In the genomic region with DNA sequence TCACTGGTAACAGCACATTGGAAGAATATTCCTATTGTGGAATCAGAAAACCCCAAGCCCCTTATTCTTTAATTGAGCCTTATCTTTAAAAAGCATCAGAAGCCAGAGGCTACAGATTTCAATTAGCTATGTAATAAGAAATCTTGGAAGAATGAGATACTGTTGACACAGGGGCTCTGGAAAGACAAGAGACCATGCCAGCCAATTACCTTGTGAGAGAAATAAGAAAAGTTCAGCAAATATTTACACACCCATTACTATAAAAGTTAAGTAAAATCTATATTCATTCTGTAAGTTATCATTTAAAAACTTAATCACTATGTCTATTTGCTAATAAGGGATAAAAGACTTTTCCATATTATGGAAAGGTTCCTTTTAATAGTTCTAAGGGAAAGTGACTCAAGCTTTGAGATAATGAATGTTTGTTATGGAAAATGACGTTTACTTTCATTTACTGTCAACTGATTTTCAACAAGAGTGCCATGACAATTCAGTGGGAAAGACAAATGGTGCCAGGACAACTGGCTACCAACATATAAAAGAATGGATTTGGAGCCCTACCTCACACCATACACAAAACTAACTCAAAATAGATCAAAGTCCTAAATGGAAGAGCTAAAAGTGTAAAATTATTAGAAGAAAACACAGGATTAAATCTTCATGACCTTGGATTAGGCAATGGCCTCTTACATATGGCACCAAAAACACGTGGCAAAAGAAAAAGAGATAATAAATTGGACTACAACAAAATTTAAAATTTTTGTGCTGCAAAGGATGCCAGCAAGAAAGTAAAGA, we compare ENCODE assay signal across 24 cellular contexts.
"Had no signal": no experiment of that assay in that cellular context is flagged by ENCODE, and none has a peak within 500 bp of the region (broad histone marks: within the 10 kb centered on the region; RNA-seq: fewer than 3 reads in every experiment).

No MANE protein-coding gene starts in this region.

- DNase-seq: activated CD4-positive, alpha-beta T cell treated with anti-CD3 and anti-CD28 coated beads for 36 hours; activated CD4-positive, alpha-beta T cell treated with anti-CD3 and anti-CD28 coated beads, Interleukin-2, amount 10 ng/mL, durations not matched to agents 7 days and 5 days; activated CD4-positive, alpha-beta T cell treated with anti-CD3 and anti-CD28 coated beads, Interleukin-2, amount 50 U/mL, for 48 hours; activated CD8-positive, alpha-beta T cell treated with anti-CD3 and anti-CD28 coated beads, Interleukin-2, amount 10 ng/mL, durations not matched to agents 7 days and 5 days; activated gamma-delta T cell treated with Interleukin-2 at 50 U/mL for 16 hours; activated naive CD4-positive, alpha-beta T cell treated with anti-CD3 and anti-CD28 coated beads for 36 hours; activated T-cell treated with anti-CD3 and anti-CD28 coated beads, Interleukin-2, amount 50 U/mL, for 4 hours; body of pancreas; NCI-H1105 treated with DMSO at 0.1 percent for 48 hours; NCI-H1436; NCI-H187; NCI-H2029 treated with DMSO at 0.1 percent for 48 hours; NCI-H2107; NCI-H2171; NCI-H510A; NCI-H526; SHP77; SJCRH30 had no signal

- ATAC-seq: activated CD4-positive, alpha-beta T cell treated with anti-CD3 and anti-CD28 coated beads for 36 hours; activated CD4-positive, CD25-positive, alpha-beta regulatory T cell treated with anti-CD3 and anti-CD28 coated beads, Interleukin-2, amount 50 U/mL, for 24 hours; activated CD8-positive, alpha-beta T cell treated with anti-CD3 and anti-CD28 coated beads, Interleukin-2, amount 10 ng/mL, durations not matched to agents 7 days and 5 days; activated naive CD4-positive, alpha-beta T cell treated with anti-CD3 and anti-CD28 coated beads, Interleukin-2, amount 50 U/mL, for 72 hours; activated T-cell treated with anti-CD3 and anti-CD28 coated beads, Interleukin-2, amount 50 U/mL, for 4 hours; body of pancreas; WTC11 had no signal

- H3K4me3 ChIP-seq: adrenal gland, body of pancreas, breast epithelium, SJCRH30, SK-N-MC had no signal

- H3K27ac ChIP-seq: adrenal gland, body of pancreas, breast epithelium, SJCRH30, SK-N-MC had no signal
